20 cellular contexts compared by ENCODE assay signal in the genomic region with DNA sequence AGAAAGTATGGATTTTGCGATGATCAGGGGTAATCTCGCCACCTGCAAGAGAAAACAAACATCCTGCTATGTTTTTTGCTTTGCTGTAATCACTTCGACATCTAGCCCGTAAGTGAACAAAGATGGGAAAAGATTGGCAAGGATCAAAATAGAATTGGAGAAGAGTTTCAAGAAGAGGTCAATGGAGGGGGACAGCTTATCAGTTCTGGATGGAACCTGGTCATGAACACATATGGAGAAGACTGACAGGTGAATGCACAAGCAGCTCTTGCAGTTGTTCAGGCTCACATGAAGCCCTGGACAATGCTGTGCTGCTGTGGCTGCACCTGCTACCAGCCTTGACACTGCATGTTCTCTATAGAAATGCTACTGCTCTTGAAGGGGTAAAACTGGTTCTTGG.
DNase-seq lines count a peak whose midpoint lies in the region; ATAC-seq and TF ChIP-seq lines count a peak whose summit lies in the region.
"Had no signal": no experiment of that assay in that cellular context is flagged by ENCODE, and none has a peak within 500 bp of the region (broad histone marks: within the 10 kb centered on the region; RNA-seq: fewer than 3 reads in every experiment).

No MANE protein-coding gene starts in this region.

- no peak overlapping the region for H3K18ac ChIP-seq in neuronal stem cell (ENCODE audit: low read length)

- H3K9me2 ChIP-seq in PC-9 (ENCODE audit: insufficient read depth): no peaks in the 10 kb centered on the region

- H3K9me3 Mint-ChIP-seq in activated naive CD8-positive, alpha-beta T cell treated with anti-CD3 and anti-CD28 coated beads, Interleukin-2, amount 50 U/mL, for 24 hours: no peaks in the 10 kb centered on the region
- H3K9me3 Mint-ChIP-seq: stimulated activated naive B cell treated with anti-CD40 and anti-IgM and Interleukin-4, amounts not matched to agents 10 μg/mL and 1 μg/mL and 100 μg/mL, for 72 hours had no signal

- no CpG with 5 or more reads among the region's 4 CpGs for WGBS in neuronal stem cell (ENCODE audit: extremely low coverage in 2 of 2, insufficient read length in 2 of 2, insufficient replicate concordance in 1 of 2), 2 donors

- no peaks in the 10 kb centered on the region for H3K27me3 Mint-ChIP-seq in activated naive CD8-positive, alpha-beta T cell treated with anti-CD3 and anti-CD28 coated beads, Interleukin-2, amount 50 U/mL, for 24 hours
- H3K27me3 Mint-ChIP-seq: stimulated activated naive B cell treated with anti-CD40 and anti-IgM and Interleukin-4, amounts not matched to agents 10 μg/mL and 1 μg/mL and 100 μg/mL, for 72 hours had no signal

- DNase-seq in DND-41: no peak
- no peak for DNase-seq in PC-9
- DNase-seq in activated naive CD8-positive, alpha-beta T cell treated with anti-CD3 and anti-CD28 coated beads, Interleukin-2, amount 50 U/mL, for 24 hours: no peak
- no peak for DNase-seq in neuronal stem cell (ENCODE audit: low spot score)
- DNase-seq in activated CD4-positive, CD25-positive, alpha-beta regulatory T cell (lab: John Stamatoyannopoulos, UW): no peak
- DNase-seq: activated CD4-positive, alpha-beta T cell treated with anti-CD3 and anti-CD28 coated beads, Interleukin-2, amount 50 U/mL, for 48 hours; activated effector memory CD4-positive, alpha-beta T cell treated with anti-CD3 and anti-CD28 coated beads, Interleukin-2, amount 50 U/mL, for 16 hours; DMS79; effector memory CD4-positive, alpha-beta T cell; foreskin melanocyte; left ventricle myocardium inferior; NCI-H69; Right ventricle myocardium superior; stimulated activated naive B cell treated with anti-CD40 and anti-IgM and Interleukin-4, amounts not matched to agents 10 μg/mL and 1 μg/mL and 100 μg/mL, for 72 hours; thyroid gland had no signal

- peaks cover 14% of the 10 kb centered on the region for H3F3A ChIP-seq in PC-9 (ENCODE audit: insufficient read depth, low read depth)

- H2AK5ac ChIP-seq in neuronal stem cell (ENCODE audit: low read depth, low read length): no peak overlapping the region

- no peaks in the 10 kb centered on the region for H4K20me1 ChIP-seq in DND-41 (ENCODE audit: insufficient read depth, low read length)
- H4K20me1 ChIP-seq in PC-9 (ENCODE audit: insufficient read depth): no peaks in the 10 kb centered on the region

- intact Hi-C loops in PC-9 (cut with micrococcal nuclease; ENCODE audit: unreplicated experiment): no loop called here

- H3K79me2 ChIP-seq in DND-41 (ENCODE audit: insufficient read depth, low read length): no peaks in the 10 kb centered on the region
- no peaks in the 10 kb centered on the region for H3K79me2 ChIP-seq in PC-9 (ENCODE audit: low read depth)

- H3K36me3 Mint-ChIP-seq in activated naive CD8-positive, alpha-beta T cell treated with anti-CD3 and anti-CD28 coated beads, Interleukin-2, amount 50 U/mL, for 24 hours (ENCODE audit: low read depth): no peaks in the 10 kb centered on the region
- H3K36me3 Mint-ChIP-seq: mesothelial cell of epicardium had no signal

- H3K27ac ChIP-seq in DND-41 (ENCODE audit: low read length) (peak overlapping the region; percentile 88), PC-9 (no peak overlapping the region), neuronal stem cell (replicated peaks; ENCODE audit: low read length) (no peak overlapping the region)
- H3K27ac ChIP-seq: left ventricle myocardium inferior, prostate gland, thyroid gland had no signal

- H2BK120ac ChIP-seq in neuronal stem cell (ENCODE audit: low read depth, low read length): no peak overlapping the region

- no peak overlapping the region for H2BK12ac ChIP-seq in neuronal stem cell (ENCODE audit: low read length)

- no peak overlapping the region for H4K91ac ChIP-seq in neuronal stem cell (ENCODE audit: low read depth, low read length, poor library complexity)

- POLR2A ChIA-PET in PC-9 (lab: Charles Lee; ENCODE audit: unreplicated experiment): interaction anchor here (0.7 kb wide), 1 partner anchor 251 kb away, joined by 5 read pairs; no protein-coding TSS in a partner anchor

- H3K9ac ChIP-seq in DND-41 (ENCODE audit: low read depth, low read length) (peak overlapping the region; percentile 46; the same call in 1 of the 2 replicates), neuronal stem cell (ENCODE audit: low read depth, low read length, poor library complexity) (no peak overlapping the region)

- no peaks in the 10 kb centered on the region for H3K36me3 ChIP-seq in DND-41 (ENCODE audit: insufficient read depth, low read length)
- no peaks in the 10 kb centered on the region for H3K36me3 ChIP-seq in PC-9 (ENCODE audit: low read depth)
- no peaks in the 10 kb centered on the region for H3K36me3 ChIP-seq in neuronal stem cell (replicated peaks in 1 of 2; ENCODE audit: control insufficient read depth in 2 of 2, insufficient read depth in 2 of 2, low read length in 2 of 2)
- H3K36me3 ChIP-seq: left ventricle myocardium inferior, prostate gland, thyroid gland had no signal

- H3K4me2 ChIP-seq in DND-41 (ENCODE audit: insufficient read depth, low read length): peak overlapping the region; percentile 61; the same call in 1 of the 2 replicates
- no peak overlapping the region for H3K4me2 ChIP-seq in PC-9
- no peak overlapping the region for H3K4me2 ChIP-seq in neuronal stem cell (ENCODE audit: insufficient read depth, low read length, poor library complexity, severe bottlenecking)

- H3K23ac ChIP-seq in neuronal stem cell (ENCODE audit: low read depth, low read length, poor library complexity): no peak overlapping the region

- peaks cover 55% of the 10 kb centered on the region for H3K4me1 ChIP-seq in DND-41 (ENCODE audit: insufficient read depth, low read length)
- peaks cover 16% of the 10 kb centered on the region for H3K4me1 ChIP-seq in PC-9 (replicated peaks; ENCODE audit: insufficient read depth)
- H3K4me1 ChIP-seq in neuronal stem cell (ENCODE audit: control insufficient read depth in 2 of 2, insufficient read depth in 1 of 2, low read depth in 1 of 2, low read length in 2 of 2): peaks cover 0 to 2% of the 10 kb centered on the region in 2 donors
- H3K4me1 ChIP-seq: left ventricle myocardium inferior had no signal

- no peak for ATAC-seq in DND-41 (ENCODE audit: insufficient read depth, low read depth)
- no peak for ATAC-seq in activated naive CD8-positive, alpha-beta T cell treated with anti-CD3 and anti-CD28 coated beads, Interleukin-2, amount 50 U/mL, for 24 hours
- ATAC-seq in activated CD4-positive, CD25-positive, alpha-beta regulatory T cell treated with anti-CD3 and anti-CD28 coated beads, Interleukin-2, amount 50 U/mL, for 24 hours: no peak
- no peak for ATAC-seq in GM21576 (IDR thresholded peaks at IDR 0.05; ENCODE audit: unreplicated experiment)
- no peak for ATAC-seq in HG02840 (IDR thresholded peaks at IDR 0.05; ENCODE audit: low FRiP score, unreplicated experiment)

- H3K4ac ChIP-seq in neuronal stem cell (ENCODE audit: low read length): no peak overlapping the region

- no TSS peak for BruUV-seq in PC-9 (replicated peaks; lab: Mats Ljungman, UMichigan)

- CTCF ChIA-PET in PC-9 (lab: Charles Lee): no interaction called here

- H2BK15ac ChIP-seq in neuronal stem cell (ENCODE audit: low read length): no peak overlapping the region

- H4K8ac ChIP-seq in neuronal stem cell (ENCODE audit: low read depth, low read length): no peak overlapping the region

- no peak overlapping the region for H3K4me3 Mint-ChIP-seq in activated naive CD8-positive, alpha-beta T cell treated with anti-CD3 and anti-CD28 coated beads, Interleukin-2, amount 50 U/mL, for 24 hours
- H3K4me3 Mint-ChIP-seq: mesothelial cell of epicardium had no signal

- H3K4me1 Mint-ChIP-seq in activated naive CD8-positive, alpha-beta T cell treated with anti-CD3 and anti-CD28 coated beads, Interleukin-2, amount 50 U/mL, for 24 hours: peaks cover 65% of the 10 kb centered on the region
- H3K4me1 Mint-ChIP-seq: mesothelial cell of epicardium had no signal

- H2AFZ ChIP-seq in DND-41 (ENCODE audit: low read depth, low read length): peak overlapping the region; percentile 65; the same call in 1 of the 2 replicates
- H2AFZ ChIP-seq in PC-9: peak overlapping the region; percentile 12; the same call in 1 of the 2 replicates
- peak overlapping the region; percentile 5 for H2AFZ ChIP-seq in neuronal stem cell (ENCODE audit: low read length)

- no peaks in the 10 kb centered on the region for H3K9me3 ChIP-seq in DND-41 (ENCODE audit: insufficient read depth, low read length, severe bottlenecking)
- no peaks in the 10 kb centered on the region for H3K9me3 ChIP-seq in PC-9 (ENCODE audit: insufficient read depth, low read depth)
- no peaks in the 10 kb centered on the region for H3K9me3 ChIP-seq in neuronal stem cell (replicated peaks in 1 of 2; ENCODE audit: control insufficient read depth in 2 of 2, insufficient read depth in 1 of 2, low read depth in 1 of 2, low read length in 2 of 2)
- H3K9me3 ChIP-seq: left ventricle myocardium inferior, prostate gland, thyroid gland had no signal

- H3K27ac Mint-ChIP-seq in activated naive CD8-positive, alpha-beta T cell treated with anti-CD3 and anti-CD28 coated beads, Interleukin-2, amount 50 U/mL, for 24 hours: peak overlapping the region; percentile 0
- H3K27ac Mint-ChIP-seq: mesothelial cell of epicardium had no signal

- H2BK5ac ChIP-seq in neuronal stem cell (ENCODE audit: low read length): no peak overlapping the region

- H3K79me1 ChIP-seq in neuronal stem cell (ENCODE audit: low read depth, low read length): no peaks in the 10 kb centered on the region

- TF ChIP-seq CTCF in DND-41 (IDR thresholded peaks at IDR 0.05; ENCODE audit: borderline replicate concordance, extremely low read depth, low read length, poor library complexity, severe bottlenecking) (no peak), PC-9 (conservative IDR thresholded peaks at IDR 0.05) (no peak)

- H3K4me3 ChIP-seq in DND-41 (ENCODE audit: low read depth in 1 of 2, low read length in 2 of 2): no peak overlapping the region
- no peak overlapping the region for H3K4me3 ChIP-seq in PC-9
- H3K4me3 ChIP-seq in neuronal stem cell (ENCODE audit: low read length in 2 of 2): no peak overlapping the region
- H3K4me3 ChIP-seq: left ventricle myocardium inferior, prostate gland, thyroid gland had no signal

- H3K14ac ChIP-seq in neuronal stem cell (ENCODE audit: low read length): no peak overlapping the region

- H3K27me3 ChIP-seq in DND-41 (ENCODE audit: insufficient read depth, low read length, poor library complexity) (no peaks in the 10 kb centered on the region), PC-9 (ENCODE audit: insufficient read depth, low read depth) (no peaks in the 10 kb centered on the region), neuronal stem cell (ENCODE audit: control insufficient read depth in 3 of 3, insufficient read depth in 3 of 3, low read depth in 1 of 3, low read length in 3 of 3) (no peaks in the 10 kb centered on the region)
- H3K27me3 ChIP-seq: thyroid gland had no signal

Comparison
In these comparisons a context has a peak if more than half of its experiments do, and no peak if none do; other contexts are left out.
1. H2AFZ ChIP-seq: peak in every context shown above with its lines; median percentile 65 in DND-41; 12 in PC-9; 5 in neuronal stem cell.